ENCODE assay signal across 1 cellular context in the genomic region with DNA sequence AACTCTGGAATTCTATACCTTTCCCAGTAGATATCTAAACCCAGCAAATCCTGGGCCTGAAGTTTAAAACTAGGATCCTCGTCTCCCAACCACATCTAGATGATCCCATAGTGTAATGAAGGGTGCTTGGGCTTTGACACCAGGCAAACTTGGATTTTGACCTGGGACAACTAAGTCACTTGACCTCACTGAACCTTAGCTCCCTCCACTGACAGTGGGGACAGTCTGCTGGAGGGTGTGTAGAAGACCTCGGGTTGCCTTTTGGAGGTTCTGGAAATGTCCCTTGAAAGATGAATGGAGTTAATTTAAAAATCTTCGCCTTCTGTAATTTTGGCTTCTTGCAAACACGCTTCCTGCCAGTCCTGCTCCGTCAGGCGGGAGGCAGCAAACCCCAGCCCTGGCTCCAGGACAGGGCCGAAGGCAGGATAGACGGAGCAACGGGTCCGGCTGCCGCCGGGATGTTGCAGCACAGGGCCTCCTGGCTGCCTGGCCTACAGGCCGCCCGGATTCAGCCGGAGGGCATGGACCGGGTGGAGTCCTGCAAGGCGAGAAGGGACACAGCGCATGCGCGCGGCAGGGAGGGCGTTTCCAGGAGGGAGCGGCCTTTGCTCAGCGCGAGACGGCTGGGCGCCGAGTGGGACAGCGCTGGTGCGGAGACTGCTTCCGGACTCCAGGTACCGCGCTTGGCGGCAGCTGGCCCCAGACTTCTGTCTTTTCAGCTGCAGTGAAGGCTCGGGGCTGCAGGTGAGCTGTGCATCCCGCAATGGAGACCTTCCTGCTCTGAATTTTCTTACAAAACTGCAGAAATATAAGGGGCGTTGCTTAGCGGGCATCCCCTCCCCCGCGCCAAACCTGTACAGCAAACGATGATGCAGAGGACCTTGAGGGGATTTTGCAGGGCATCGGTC.
TF ChIP-seq lines count a peak whose summit lies in the region.

Gene TMEM14A (plus strand): TSS at position 612 of the 908 bp plus-strand sequence. CDS start 5,990 bp downstream, outside the sequence.

TF ChIP-seq in K562, 482 proteins besides CTCF, POLR2A, EP300 and RAD21 (continued from another document and continues in another):
- TF ChIP-seq ZNF778 (CRISPR knock-in tag; IDR thresholded peaks at IDR 0.05): no peak
- TF ChIP-seq PPARD (CRISPR knock-in tag; IDR thresholded peaks at IDR 0.05): no peak
- no peak for TF ChIP-seq HDAC8 (tag; IDR thresholded peaks at IDR 0.05)
- no peak for TF ChIP-seq SAFB2 (IDR thresholded peaks at IDR 0.05; ENCODE audit: borderline replicate concordance, low read depth, low read length, severe bottlenecking)
- TF ChIP-seq STAT5B (CRISPR knock-in tag; IDR thresholded peaks at IDR 0.05): no peak
- TF ChIP-seq PCBP1 (IDR thresholded peaks at IDR 0.05; ENCODE audit: low read depth, low read length, poor library complexity, severe bottlenecking): no peak
- no peak for TF ChIP-seq IRF2 (CRISPR knock-in tag; IDR thresholded peaks at IDR 0.05)
- no peak for TF ChIP-seq ZNF408 (CRISPR knock-in tag; IDR thresholded peaks at IDR 0.05; ENCODE audit: low read depth)
- TF ChIP-seq ZC3H11A (IDR thresholded peaks at IDR 0.05; ENCODE audit: low read depth, low read length): no peak
- peak; percentile 19; the same call in 1 of the 2 replicates for TF ChIP-seq ZFP91 (CRISPR knock-in tag; IDR thresholded peaks at IDR 0.05)
- TF ChIP-seq ZFX (CRISPR knock-in tag; IDR thresholded peaks at IDR 0.05): peak; percentile 84
- no peak for TF ChIP-seq BACH1 (tag; IDR thresholded peaks at IDR 0.05)
- TF ChIP-seq PHF8 (IDR thresholded peaks at IDR 0.05; ENCODE audit: borderline replicate concordance, low read length): peak; percentile 69; the same call in 1 of the 2 replicates
- no peak for TF ChIP-seq GTF2A2 (tag; IDR thresholded peaks at IDR 0.05)
- TF ChIP-seq TCFL5 (CRISPR knock-in tag; conservative IDR thresholded peaks at IDR 0.05): no peak
- TF ChIP-seq BDP1 (IDR thresholded peaks at IDR 0.05; ENCODE audit: insufficient read depth, insufficient read length): no peak
- no peak for TF ChIP-seq JUN (IDR thresholded peaks at IDR 0.05; ENCODE audit: borderline replicate concordance, low read depth, low read length)
- no peak for TF ChIP-seq JUN (CRISPR knock-in tag; IDR thresholded peaks at IDR 0.05; ENCODE audit: borderline replicate concordance)
- no peak for TF ChIP-seq PURB (CRISPR knock-in tag; IDR thresholded peaks at IDR 0.05; ENCODE audit: low read depth)
- TF ChIP-seq, protein P1, sequence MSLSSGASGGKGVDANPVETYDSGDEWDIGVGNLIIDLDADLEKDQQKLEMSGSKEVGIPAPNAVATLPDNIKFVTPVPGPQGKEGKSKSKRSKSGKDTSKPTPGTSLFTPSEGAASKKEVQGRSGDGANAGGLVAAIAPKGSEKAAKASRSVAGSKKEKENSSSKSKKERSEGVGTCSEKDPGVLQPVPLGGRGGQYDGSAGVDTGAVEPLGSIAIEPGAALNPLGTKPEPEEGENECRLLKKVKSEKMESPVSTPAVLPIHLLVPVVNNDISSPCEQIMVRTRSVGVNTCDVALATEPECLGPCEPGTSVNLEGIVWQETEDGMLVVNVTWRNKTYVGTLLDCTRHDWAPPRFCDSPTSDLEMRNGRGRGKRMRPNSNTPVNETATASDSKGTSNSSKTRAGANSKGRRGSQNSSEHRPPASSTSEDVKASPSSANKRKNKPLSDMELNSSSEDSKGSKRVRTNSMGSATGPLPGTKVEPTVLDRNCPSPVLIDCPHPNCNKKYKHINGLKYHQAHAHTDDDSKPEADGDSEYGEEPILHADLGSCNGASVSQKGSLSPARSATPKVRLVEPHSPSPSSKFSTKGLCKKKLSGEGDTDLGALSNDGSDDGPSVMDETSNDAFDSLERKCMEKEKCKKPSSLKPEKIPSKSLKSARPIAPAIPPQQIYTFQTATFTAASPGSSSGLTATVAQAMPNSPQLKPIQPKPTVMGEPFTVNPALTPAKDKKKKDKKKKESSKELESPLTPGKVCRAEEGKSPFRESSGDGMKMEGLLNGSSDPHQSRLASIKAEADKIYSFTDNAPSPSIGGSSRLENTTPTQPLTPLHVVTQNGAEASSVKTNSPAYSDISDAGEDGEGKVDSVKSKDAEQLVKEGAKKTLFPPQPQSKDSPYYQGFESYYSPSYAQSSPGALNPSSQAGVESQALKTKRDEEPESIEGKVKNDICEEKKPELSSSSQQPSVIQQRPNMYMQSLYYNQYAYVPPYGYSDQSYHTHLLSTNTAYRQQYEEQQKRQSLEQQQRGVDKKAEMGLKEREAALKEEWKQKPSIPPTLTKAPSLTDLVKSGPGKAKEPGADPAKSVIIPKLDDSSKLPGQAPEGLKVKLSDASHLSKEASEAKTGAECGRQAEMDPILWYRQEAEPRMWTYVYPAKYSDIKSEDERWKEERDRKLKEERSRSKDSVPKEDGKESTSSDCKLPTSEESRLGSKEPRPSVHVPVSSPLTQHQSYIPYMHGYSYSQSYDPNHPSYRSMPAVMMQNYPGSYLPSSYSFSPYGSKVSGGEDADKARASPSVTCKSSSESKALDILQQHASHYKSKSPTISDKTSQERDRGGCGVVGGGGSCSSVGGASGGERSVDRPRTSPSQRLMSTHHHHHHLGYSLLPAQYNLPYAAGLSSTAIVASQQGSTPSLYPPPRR (CRISPR knock-in tag; IDR thresholded peaks at IDR 0.05; ENCODE audit: borderline replicate concordance): no peak
- no peak for TF ChIP-seq HEY1 (CRISPR knock-in tag; IDR thresholded peaks at IDR 0.05; ENCODE audit: borderline replicate concordance)
- TF ChIP-seq HMG20A (CRISPR knock-in tag; conservative IDR thresholded peaks at IDR 0.05): no peak
- no peak for TF ChIP-seq MTA1 (IDR thresholded peaks at IDR 0.05; ENCODE audit: borderline replicate concordance)
- TF ChIP-seq SPI1 (IDR thresholded peaks at IDR 0.05; ENCODE audit: borderline replicate concordance, low read depth, low read length): no peak
- TF ChIP-seq ZNF224 (CRISPR knock-in tag; IDR thresholded peaks at IDR 0.05): no peak
- no peak for TF ChIP-seq ZNF695 (CRISPR knock-in tag; IDR thresholded peaks at IDR 0.05)
- TF ChIP-seq MCM7 (IDR thresholded peaks at IDR 0.05): no peak
- no peak for TF ChIP-seq WHSC1 (IDR thresholded peaks at IDR 0.05; ENCODE audit: low read length)
- peak; percentile 44; the same call in 1 of the 2 replicates for TF ChIP-seq ZBTB7A (IDR thresholded peaks at IDR 0.05; ENCODE audit: borderline replicate concordance, control insufficient read depth, low read depth, low read length)
- TF ChIP-seq MYBL2 (IDR thresholded peaks at IDR 0.05; ENCODE audit: low read depth): no peak
- TF ChIP-seq MYBL2 (CRISPR knock-in tag; IDR thresholded peaks at IDR 0.05; ENCODE audit: borderline replicate concordance): no peak
- TF ChIP-seq RFX1 (IDR thresholded peaks at IDR 0.05): no peak
- no peak for TF ChIP-seq SUPT5H (IDR thresholded peaks at IDR 0.05)
- no peak for TF ChIP-seq GTF2B (IDR thresholded peaks at IDR 0.05; ENCODE audit: extremely low read depth, insufficient read length)
- TF ChIP-seq ZBED1 (IDR thresholded peaks at IDR 0.05): no peak
- TF ChIP-seq TBL1XR1 (IDR thresholded peaks at IDR 0.05; ENCODE audit: low read length in 2 of 2): no peak
- TF ChIP-seq, protein P2, sequence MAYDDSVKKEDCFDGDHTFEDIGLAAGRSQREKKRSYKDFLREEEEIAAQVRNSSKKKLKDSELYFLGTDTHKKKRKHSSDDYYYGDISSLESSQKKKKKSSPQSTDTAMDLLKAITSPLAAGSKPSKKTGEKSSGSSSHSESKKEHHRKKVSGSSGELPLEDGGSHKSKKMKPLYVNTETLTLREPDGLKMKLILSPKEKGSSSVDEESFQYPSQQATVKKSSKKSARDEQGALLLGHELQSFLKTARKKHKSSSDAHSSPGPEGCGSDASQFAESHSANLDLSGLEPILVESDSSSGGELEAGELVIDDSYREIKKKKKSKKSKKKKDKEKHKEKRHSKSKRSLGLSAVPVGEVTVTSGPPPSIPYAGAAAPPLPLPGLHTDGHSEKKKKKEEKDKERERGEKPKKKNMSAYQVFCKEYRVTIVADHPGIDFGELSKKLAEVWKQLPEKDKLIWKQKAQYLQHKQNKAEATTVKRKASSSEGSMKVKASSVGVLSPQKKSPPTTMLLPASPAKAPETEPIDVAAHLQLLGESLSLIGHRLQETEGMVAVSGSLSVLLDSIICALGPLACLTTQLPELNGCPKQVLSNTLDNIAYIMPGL (CRISPR knock-in tag; IDR thresholded peaks at IDR 0.05): no peak
- TF ChIP-seq ADNP (tag; IDR thresholded peaks at IDR 0.05): no peak
- TF ChIP-seq BHLHE40 (IDR thresholded peaks at IDR 0.05; ENCODE audit: low read length): 0 out of 2 replicates have a peak, but pooled peaks have one; percentile 12
- TF ChIP-seq BMI1 (IDR thresholded peaks at IDR 0.05; ENCODE audit: low read length): no peak
- no peak for TF ChIP-seq ZNF133 (CRISPR knock-in tag; IDR thresholded peaks at IDR 0.05)
- TF ChIP-seq ZKSCAN3 (CRISPR knock-in tag; IDR thresholded peaks at IDR 0.05): no peak
- TF ChIP-seq ZNF232 (CRISPR knock-in tag; IDR thresholded peaks at IDR 0.05): no peak
- peak; percentile 46; the same call in 1 of the 2 replicates for TF ChIP-seq MAX (CRISPR knock-in tag; IDR thresholded peaks at IDR 0.05)
- no peak for TF ChIP-seq GATAD2B (IDR thresholded peaks at IDR 0.05; ENCODE audit: borderline replicate concordance)
- TF ChIP-seq HINFP (tag; conservative IDR thresholded peaks at IDR 0.05; ENCODE audit: low read depth): no peak
- no peak for TF ChIP-seq ZSCAN29 (IDR thresholded peaks at IDR 0.05)
- TF ChIP-seq ZNF140 (CRISPR knock-in tag; IDR thresholded peaks at IDR 0.05): no peak
- TF ChIP-seq ZSCAN32 (CRISPR knock-in tag; IDR thresholded peaks at IDR 0.05): no peak
- no peak for TF ChIP-seq ZNF165 (CRISPR knock-in tag; IDR thresholded peaks at IDR 0.05; ENCODE audit: borderline replicate concordance)
- no peak for TF ChIP-seq CC2D1A (IDR thresholded peaks at IDR 0.05)
- no peak for TF ChIP-seq STAG1 (CRISPR knock-in tag; IDR thresholded peaks at IDR 0.05; ENCODE audit: borderline replicate concordance)
- TF ChIP-seq NCOA1 (IDR thresholded peaks at IDR 0.05; ENCODE audit: low read depth): no peak
- no peak for TF ChIP-seq ZNF785 (CRISPR knock-in tag; IDR thresholded peaks at IDR 0.05)
- TF ChIP-seq ZNF347 (CRISPR knock-in tag; IDR thresholded peaks at IDR 0.05; ENCODE audit: low read depth): no peak
- no peak for TF ChIP-seq SIN3B (IDR thresholded peaks at IDR 0.05; ENCODE audit: low read depth)
- TF ChIP-seq OTX1 (CRISPR knock-in tag; IDR thresholded peaks at IDR 0.05): no peak
- TF ChIP-seq CBX3 (IDR thresholded peaks at IDR 0.05; ENCODE audit: borderline replicate concordance in 1 of 2, low read length in 2 of 2): no peak; a peak in 1 of 3 replicates
- no peak for TF ChIP-seq SREBF2 (CRISPR knock-in tag; IDR thresholded peaks at IDR 0.05)
- no peak for TF ChIP-seq BRCA1 (IDR thresholded peaks at IDR 0.05)
- no peak for TF ChIP-seq BRCA1 (CRISPR knock-in tag; IDR thresholded peaks at IDR 0.05)
- TF ChIP-seq NR2F6 (CRISPR knock-in tag; IDR thresholded peaks at IDR 0.05): no peak
- TF ChIP-seq VEZF1 (CRISPR knock-in tag; IDR thresholded peaks at IDR 0.05): no peak
- peak; percentile 42; the same call in 1 of the 2 replicates for TF ChIP-seq CBX1 (IDR thresholded peaks at IDR 0.05; ENCODE audit: low read depth)
- no peak for TF ChIP-seq FOXA3 (CRISPR knock-in tag; conservative IDR thresholded peaks at IDR 0.05 in 1 of 2, IDR thresholded peaks at IDR 0.05 in 1 of 2)
- no peak for TF ChIP-seq COPS2 (conservative IDR thresholded peaks at IDR 0.05)
- TF ChIP-seq SLC30A9 (CRISPR knock-in tag; IDR thresholded peaks at IDR 0.05): no peak
- no peak for TF ChIP-seq SETDB1 (IDR thresholded peaks at IDR 0.05; ENCODE audit: low read length)
- TF ChIP-seq CBX5 (IDR thresholded peaks at IDR 0.05; ENCODE audit: borderline replicate concordance, low read depth): no peak
- TF ChIP-seq GATAD2A (IDR thresholded peaks at IDR 0.05): no peak
